ENCODE assay signal across 9 cellular contexts in genomic region chr2:112941753-112942653, GRCh38. TPM values are rescaled to one million over a fixed set of nuclear protein-coding genes. Genes with fewer than 3 reads are reported as not detected.
DNase-seq lines count a peak whose midpoint lies in the region; ATAC-seq and TF ChIP-seq lines count a peak whose summit lies in the region.
"Had no signal": no experiment of that assay in that cellular context is flagged by ENCODE, and none has a peak within 500 bp of the region (broad histone marks: within the 10 kb centered on the region; RNA-seq: fewer than 3 reads in every experiment).

No MANE protein-coding gene starts in this region.

- H3K4me2 ChIP-seq in trophoblast cell (ENCODE audit: low read length): no peak overlapping the region

- no peak overlapping the region for H3K9ac ChIP-seq in trophoblast cell (ENCODE audit: low read length)

- H2AK5ac ChIP-seq in trophoblast cell (ENCODE audit: low read length): no peak overlapping the region

- H3K9me3 Mint-ChIP-seq in activated T-helper 2 cell treated with anti-CD3 and anti-CD28 coated beads, Interferon-gamma antibody, Interleukin-2, Interleukin-4, amounts not matched to agents 10 μg/mL and 5 μg/mL and 100 μg/mL, durations not matched to agents 14 hours and 24 hours and 36 hours: no peaks in the 10 kb centered on the region

- no peak overlapping the region for H2BK12ac ChIP-seq in trophoblast cell (ENCODE audit: low read length)

- H3K27me3 ChIP-seq in gastroesophageal sphincter: no peaks in the 10 kb centered on the region
- peaks cover 2% of the 10 kb centered on the region for H3K27me3 ChIP-seq in trophoblast cell (ENCODE audit: insufficient read depth, low read length)
- no peaks in the 10 kb centered on the region for H3K27me3 ChIP-seq in vagina

- no peak overlapping the region for H3K4ac ChIP-seq in trophoblast cell (ENCODE audit: low read depth, low read length)

- ATAC-seq in GM21381 (IDR thresholded peaks at IDR 0.05; ENCODE audit: unreplicated experiment): peak; percentile 68
- ATAC-seq in gastroesophageal sphincter: peak; percentile 57

- no peak overlapping the region for H3K4me3 ChIP-seq in Jurkat, Clone E6-1 (ENCODE audit: low read length)
- no peak overlapping the region for H3K4me3 ChIP-seq in gastroesophageal sphincter
- H3K4me3 ChIP-seq in trophoblast cell (ENCODE audit: low read depth, low read length): no peak overlapping the region
- H3K4me3 ChIP-seq in vagina: no peak overlapping the region

- H4K8ac ChIP-seq in trophoblast cell (ENCODE audit: low read depth, low read length): no peak overlapping the region

- H3K23ac ChIP-seq in trophoblast cell (ENCODE audit: low read length): no peak overlapping the region

- no peak overlapping the region for H4K91ac ChIP-seq in trophoblast cell (ENCODE audit: low read depth, low read length)

- H2BK5ac ChIP-seq in trophoblast cell (ENCODE audit: low read depth, low read length, poor library complexity): no peak overlapping the region

- TF ChIP-seq POLR2A in gastroesophageal sphincter (IDR thresholded peaks at IDR 0.05) (no peak), vagina (IDR thresholded peaks at IDR 0.05) (no peak)

- H3K14ac ChIP-seq in trophoblast cell (ENCODE audit: low read length): no peak overlapping the region

- TF ChIP-seq CTCF in gastroesophageal sphincter (IDR thresholded peaks at IDR 0.05) (peak; percentile 41 to 82 (median 48)), vagina (IDR thresholded peaks at IDR 0.05) (peak in 2 of 3 experiments; percentile 22 to 49)

- H2BK120ac ChIP-seq in trophoblast cell (ENCODE audit: insufficient read depth, low read length, poor library complexity): no peak overlapping the region

- no peak overlapping the region for H3K27ac Mint-ChIP-seq in activated T-helper 2 cell treated with anti-CD3 and anti-CD28 coated beads, Interferon-gamma antibody, Interleukin-2, Interleukin-4, amounts not matched to agents 10 μg/mL and 5 μg/mL and 100 μg/mL, durations not matched to agents 14 hours and 24 hours and 36 hours

- no peak overlapping the region for H3K27ac ChIP-seq in gastroesophageal sphincter
- H3K27ac ChIP-seq in trophoblast cell (ENCODE audit: low read depth, low read length): no peak overlapping the region
- H3K27ac ChIP-seq in vagina: no peak overlapping the region
- H3K27ac ChIP-seq: epithelial cell of prostate had no signal

- no peak overlapping the region for H3K18ac ChIP-seq in trophoblast cell (ENCODE audit: low read length)

- no peaks in the 10 kb centered on the region for H3K4me1 ChIP-seq in gastroesophageal sphincter
- peaks cover 4 to 5% of the 10 kb centered on the region in 2 experiments for H3K4me1 ChIP-seq in trophoblast cell (ENCODE audit: control insufficient read depth in 1 of 2, insufficient read depth in 2 of 2, low read length in 2 of 2)
- no peaks in the 10 kb centered on the region for H3K4me1 ChIP-seq in vagina

- no peak overlapping the region for H3K4me3 Mint-ChIP-seq in activated T-helper 2 cell treated with anti-CD3 and anti-CD28 coated beads, Interferon-gamma antibody, Interleukin-2, Interleukin-4, amounts not matched to agents 10 μg/mL and 5 μg/mL and 100 μg/mL, durations not matched to agents 14 hours and 24 hours and 36 hours (ENCODE audit: low read depth)

- no peaks in the 10 kb centered on the region for H3K79me2 ChIP-seq in trophoblast cell (ENCODE audit: control insufficient read depth, insufficient read depth, low read length, poor library complexity)

- H3K9me3 ChIP-seq in gastroesophageal sphincter (peaks cover 0 to 13% (median 0%) of the 10 kb centered on the region in 3 donors), trophoblast cell (ENCODE audit: insufficient read depth, low read depth, low read length) (peaks cover 2% of the 10 kb centered on the region), vagina (peaks cover 6% of the 10 kb centered on the region)

- no peak overlapping the region for H4K12ac ChIP-seq in trophoblast cell (ENCODE audit: low read depth, low read length)

- intact Hi-C loops in activated T-helper 2 cell treated with anti-CD3 and anti-CD28 coated beads, Interferon-gamma antibody, Interleukin-2, Interleukin-4, amounts not matched to agents 10 μg/mL and 5 μg/mL and 100 μg/mL, durations not matched to agents 14 hours and 24 hours and 36 hours (cut with micrococcal nuclease): loop anchor here (1.0 to 5.0 kb wide), 2 partner anchors 55 to 193 kb away; no protein-coding TSS in a partner anchor
- intact Hi-C loops in vagina (cut with DNase I): no loop called here

- no peak overlapping the region for H2AFZ ChIP-seq in trophoblast cell (ENCODE audit: insufficient read depth, low read length, poor library complexity)

- H3K36me3 ChIP-seq in gastroesophageal sphincter (no peaks in the 10 kb centered on the region), trophoblast cell (ENCODE audit: control insufficient read depth in 1 of 2, insufficient read depth in 2 of 2, low read length in 2 of 2) (no peaks in the 10 kb centered on the region), vagina (no peaks in the 10 kb centered on the region)

- no peak for TF ChIP-seq EP300 in gastroesophageal sphincter (IDR thresholded peaks at IDR 0.05)

- no peaks in the 10 kb centered on the region for H3K79me1 ChIP-seq in trophoblast cell (ENCODE audit: low read length)

- 26 to 55% methylated on average over 3 to 8 of the region's 14 CpGs for WGBS in gastroesophageal sphincter (ENCODE audit: low coverage in 1 of 2), 2 donors
- WGBS in trophoblast cell (ENCODE audit: extremely low coverage, insufficient coverage, insufficient read length): no CpG with 5 or more reads among the region's 14 CpGs

- DNase-seq in DMS53 treated with DMSO at 0.1 percent for 48 hours (lab: John Stamatoyannopoulos, UW; ENCODE audit: unreplicated experiment): peak; percentile 82
- DNase-seq in Jurkat, Clone E6-1 (ENCODE audit: low read depth, low spot score): peak; percentile 55
- DNase-seq in RPMI7951 (ENCODE audit: low read depth): peak; percentile 77
- DNase-seq in activated T-helper 2 cell treated with anti-CD3 and anti-CD28 coated beads, Interferon-gamma antibody, Interleukin-2, Interleukin-4, amounts not matched to agents 10 μg/mL and 5 μg/mL and 100 μg/mL, durations not matched to agents 14 hours and 24 hours and 36 hours (ENCODE audit: low spot score): peak; percentile 62
- peak; percentile 89 to 96 for DNase-seq in trophoblast cell
- DNase-seq in vagina (ENCODE audit: extremely low spot score in 2 of 2): peak in 1 of 2 donors; percentile 71

- no peaks in the 10 kb centered on the region for H3K36me3 Mint-ChIP-seq in activated T-helper 2 cell treated with anti-CD3 and anti-CD28 coated beads, Interferon-gamma antibody, Interleukin-2, Interleukin-4, amounts not matched to agents 10 μg/mL and 5 μg/mL and 100 μg/mL, durations not matched to agents 14 hours and 24 hours and 36 hours (ENCODE audit: low read depth)

- H3K4me1 Mint-ChIP-seq in activated T-helper 2 cell treated with anti-CD3 and anti-CD28 coated beads, Interferon-gamma antibody, Interleukin-2, Interleukin-4, amounts not matched to agents 10 μg/mL and 5 μg/mL and 100 μg/mL, durations not matched to agents 14 hours and 24 hours and 36 hours (ENCODE audit: low read depth): peaks cover 3% of the 10 kb centered on the region

- peaks cover 33% of the 10 kb centered on the region for H3K27me3 Mint-ChIP-seq in activated T-helper 2 cell treated with anti-CD3 and anti-CD28 coated beads, Interferon-gamma antibody, Interleukin-2, Interleukin-4, amounts not matched to agents 10 μg/mL and 5 μg/mL and 100 μg/mL, durations not matched to agents 14 hours and 24 hours and 36 hours (ENCODE audit: low read depth)

RNA-seq across cellular contexts. Expression of gene IL37, which starts 31.0 kb away (rescaled TPM):
- polyA plus RNA-seq in Jurkat, Clone E6-1 (2012; ENCODE audit: insufficient read depth, insufficient read length): not detected
- 0.36 and 0.49 TPM in 2 replicates for total RNA-seq in RPMI7951 (2014; rRNA removed; shearing (Covaris generic))
- not detected in 2 replicates for total RNA-seq in activated T-helper 2 cell treated with anti-CD3 and anti-CD28 coated beads, Interferon-gamma antibody, Interleukin-2, Interleukin-4, amounts not matched to agents 10 μg/mL and 5 μg/mL and 100 μg/mL, durations not matched to agents 14 hours and 24 hours and 36 hours
- total RNA-seq in gastroesophageal sphincter (not detected), vagina (not detected)
- polyA plus RNA-seq in trophoblast cell (2013): 0.07 TPM in 1 of 2 replicates, not detected in the other

RNA-seq across cellular contexts. Expression of gene IL36G, which starts 35.8 kb away (rescaled TPM):
- polyA plus RNA-seq in Jurkat, Clone E6-1 (2012; ENCODE audit: insufficient read depth, insufficient read length): not detected
- total RNA-seq in RPMI7951 (2014; rRNA removed; shearing (Covaris generic)): 0.24 and 0.59 TPM in 2 replicates
- total RNA-seq in activated T-helper 2 cell treated with anti-CD3 and anti-CD28 coated beads, Interferon-gamma antibody, Interleukin-2, Interleukin-4, amounts not matched to agents 10 μg/mL and 5 μg/mL and 100 μg/mL, durations not matched to agents 14 hours and 24 hours and 36 hours: not detected in 2 replicates
- total RNA-seq in gastroesophageal sphincter (1 to 10 TPM in 1 of 4 donors, under 1 TPM in 1, not detected in 2; 0.78 to 1.8 TPM), vagina (not detected)
- polyA plus RNA-seq in trophoblast cell (2013): 0.05 TPM in 1 of 2 replicates, not detected in the other
